ENCODE assay signal across 8 cellular contexts in genomic region chr6:10720229-10720959, GRCh38. TPM values are rescaled to one million over a fixed set of nuclear protein-coding genes. Genes with fewer than 3 reads are reported as not detected.
DNase-seq lines count a peak whose midpoint lies in the region; ATAC-seq and TF ChIP-seq lines count a peak whose summit lies in the region.

No MANE protein-coding gene starts in this region.

- no peaks in the 10 kb centered on the region for H3K9me2 ChIP-seq in Loucy (replicated peaks; ENCODE audit: low read depth, low read length)

- no peaks in the 10 kb centered on the region for H4K20me1 ChIP-seq in Loucy (ENCODE audit: insufficient read depth, low read length, poor library complexity, severe bottlenecking)

- H3K36me3 ChIP-seq in GM06990 (ENCODE audit: control insufficient read depth, insufficient read depth, low read length) (no peaks in the 10 kb centered on the region; the same call in 1 of the 2 replicates), Loucy (ENCODE audit: insufficient read depth, low read length) (no peaks in the 10 kb centered on the region), prostate gland (no peaks in the 10 kb centered on the region)

- no peak for TF ChIP-seq CTCF in GM06990 (IDR thresholded peaks at IDR 0.05; ENCODE audit: insufficient read depth, low read length, poor library complexity, severe bottlenecking)
- no peak for TF ChIP-seq CTCF in Loucy (conservative IDR thresholded peaks at IDR 0.05; ENCODE audit: low read length)
- no peak for TF ChIP-seq CTCF in prostate gland (IDR thresholded peaks at IDR 0.05)

- DNase-seq in GM06990 (ENCODE audit: extremely low read depth, insufficient read length) (peak; percentile 78), activated T-cell treated with anti-CD3 and anti-CD28 coated beads for 1 hour (ENCODE audit: low read depth) (peak; percentile 42), prostate gland (ENCODE audit: low spot score) (no peak), iPS-NIHi7 (ENCODE audit: extremely low spot score) (no peak), HCEC 1CT (no peak), DMS114 treated with DMSO at 0.1 percent for 48 hours (lab: John Stamatoyannopoulos, UW; ENCODE audit: unreplicated experiment) (no peak)

- peak; percentile 47 for ATAC-seq in esophagus mucosa

- H3K9me3 ChIP-seq in Loucy (ENCODE audit: insufficient read depth, low read depth, low read length) (no peaks in the 10 kb centered on the region), prostate gland (no peaks in the 10 kb centered on the region)

- H3K27ac ChIP-seq in prostate gland, result peak overlapping the region; percentile 68 to 79

- no peak for TF ChIP-seq POLR2A in prostate gland (IDR thresholded peaks at IDR 0.05)

- H3K4me3 ChIP-seq in GM06990 (replicated peaks; ENCODE audit: low read depth, low read length) (peak overlapping the region; percentile 74), Loucy (ENCODE audit: low read length, poor library complexity, severe bottlenecking) (peak overlapping the region; percentile 66), prostate gland (peak overlapping the region; percentile 45 to 46)

- H3K4me2 ChIP-seq in Loucy (ENCODE audit: low read depth, low read length, poor library complexity, severe bottlenecking), result peak overlapping the region; percentile 43

- H3K79me2 ChIP-seq in Loucy (ENCODE audit: insufficient read depth, low read length), result peaks cover 21% of the 10 kb centered on the region

- H3K27me3 ChIP-seq in GM06990 (replicated peaks; ENCODE audit: control insufficient read depth, insufficient read depth, low read length) (no peaks in the 10 kb centered on the region), Loucy (ENCODE audit: insufficient read depth, low read length, poor library complexity, severe bottlenecking) (no peaks in the 10 kb centered on the region), prostate gland (replicated peaks; ENCODE audit: insufficient read depth) (no peaks in the 10 kb centered on the region)

- H3F3A ChIP-seq in Loucy (ENCODE audit: low read depth), result no peaks in the 10 kb centered on the region

- H2AFZ ChIP-seq in Loucy (ENCODE audit: low read length), result no peak overlapping the region

- intact Hi-C loops in prostate gland (cut with DNase I), result no loop called here

- 45% methylated on average over 48 of the region's 52 CpGs for WGBS in prostate gland

- H3K4me1 ChIP-seq in Loucy (ENCODE audit: insufficient read depth, low read length, poor library complexity, severe bottlenecking) (peaks cover 31% of the 10 kb centered on the region), prostate gland (replicated peaks) (peaks cover 8% of the 10 kb centered on the region)

- peak overlapping the region; percentile 71 for H3K9ac ChIP-seq in Loucy (ENCODE audit: low read depth, low read length, poor library complexity, severe bottlenecking)

RNA-seq across cellular contexts. Expression of gene TMEM14C, which starts 2.5 kb away (rescaled TPM):
- total RNA-seq in esophagus mucosa (64.5 TPM), prostate gland (100 to 1,000 TPM in 1 of 2 donors, 10 to 100 TPM in 1; 99.7 to 208 TPM)

RNA-seq across cellular contexts. Expression of gene PAK1IP1, which starts 25.6 kb away (rescaled TPM):
- total RNA-seq in esophagus mucosa (15.3 TPM), prostate gland (10 to 100 TPM; 12.2 to 36.7 TPM)

RNA-seq across cellular contexts. Expression of gene C6orf52, which starts 26.0 kb away (rescaled TPM):
- total RNA-seq in esophagus mucosa, result 0.84 TPM
- total RNA-seq in prostate gland, result 1 to 10 TPM in 1 of 2 donors, not detected in 1; 3.3 TPM

RNA-seq across cellular contexts. Expression of gene TMEM14B, which starts 27.2 kb away (rescaled TPM):
- 49.3 TPM for total RNA-seq in esophagus mucosa
- 100 to 1,000 TPM in 1 of 2 donors, 10 to 100 TPM in 1; 81.1 to 165 TPM for total RNA-seq in prostate gland

Comparison
In these comparisons a context has a peak if more than half of its experiments do, and no peak if none do; other contexts are left out.
1. DNase-seq: peak in GM06990 (single experiment) and activated T-cell treated with anti-CD3 and anti-CD28 coated beads for 1 hour (single experiment); none in prostate gland (single experiment), iPS-NIHi7 (single experiment), HCEC 1CT (single experiment) and DMS114 treated with DMSO at 0.1 percent for 48 hours (single experiment).
2. Peak in every context shown above with its lines, with median percentiles within 50 percentile points of each other: H3K4me3 ChIP-seq.